Comparison of ENCODE assay signal across 22 cellular contexts in the genomic region with DNA sequence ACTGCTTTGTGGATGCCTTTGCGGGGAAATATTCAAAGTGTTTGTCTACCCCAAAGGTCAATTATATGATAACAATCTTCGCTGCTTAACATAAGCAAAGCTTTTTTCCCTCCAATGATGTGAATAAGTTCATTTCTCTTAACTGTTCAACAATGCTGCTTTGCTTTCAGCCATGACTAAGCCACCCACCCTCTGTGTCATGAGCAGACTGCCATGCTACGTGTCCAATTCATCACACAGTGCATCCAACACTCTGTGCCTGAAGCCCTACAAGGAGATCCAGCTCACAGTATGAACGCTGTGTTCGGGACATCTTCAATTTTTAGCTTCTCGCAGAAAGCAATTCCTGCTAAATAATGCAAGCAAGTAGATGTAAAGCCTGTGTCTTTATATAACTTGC. TPM values are rescaled to one million over a fixed set of nuclear protein-coding genes. Genes with fewer than 3 reads are reported as not detected.
DNase-seq lines count a peak whose midpoint lies in the region; TF ChIP-seq lines count a peak whose summit lies in the region.
"Had no signal": no experiment of that assay in that cellular context is flagged by ENCODE, and none has a peak within 500 bp of the region (broad histone marks: within the 10 kb centered on the region; RNA-seq: fewer than 3 reads in every experiment).

No MANE protein-coding gene starts in this region.

- no peak overlapping the region for H2AFZ ChIP-seq in smooth muscle cell (ENCODE audit: low read depth)

- H4K20me1 ChIP-seq in smooth muscle cell (ENCODE audit: low read depth), result no peaks in the 10 kb centered on the region

- intact Hi-C loops in ascending aorta (cut with DNase I), result no loop called here

- H3K79me2 ChIP-seq in smooth muscle cell (ENCODE audit: low read depth), result no peaks in the 10 kb centered on the region

- H3K27ac ChIP-seq in smooth muscle cell (ENCODE audit: low read depth), result peak overlapping the region; percentile 21
- no peak overlapping the region for H3K27ac ChIP-seq in ascending aorta
- H3K27ac ChIP-seq: heart left ventricle, pancreas, Peyer's patch had no signal

- H3F3A ChIP-seq in smooth muscle cell (ENCODE audit: low read depth), result no peaks in the 10 kb centered on the region

- no peaks in the 10 kb centered on the region for H3K27me3 ChIP-seq in adipocyte (replicated peaks; ENCODE audit: control insufficient read depth, insufficient read depth, low read length)
- H3K27me3 ChIP-seq in smooth muscle cell (ENCODE audit: low read depth), result no peaks in the 10 kb centered on the region
- no peaks in the 10 kb centered on the region for H3K27me3 ChIP-seq in ascending aorta
- H3K27me3 ChIP-seq: pancreas, Peyer's patch had no signal

- 66% methylated on average over 6 of the region's 6 CpGs for WGBS in smooth muscle cell (ENCODE audit: low lambda C conversion rate)

- no peak overlapping the region for H3K4me2 ChIP-seq in smooth muscle cell

- H3K36me3 ChIP-seq in adipocyte (ENCODE audit: control insufficient read depth, insufficient read depth, low read length, severe bottlenecking) (no peaks in the 10 kb centered on the region), smooth muscle cell (ENCODE audit: low read depth) (no peaks in the 10 kb centered on the region), ascending aorta (no peaks in the 10 kb centered on the region)
- H3K36me3 ChIP-seq: heart left ventricle, pancreas, Peyer's patch had no signal

- H3K4me3 ChIP-seq in adipocyte (ENCODE audit: low read length) (no peak overlapping the region), fibroblast of villous mesenchyme (ENCODE audit: low read depth, low read length) (no peak overlapping the region), smooth muscle cell (no peak overlapping the region), ascending aorta (no peak overlapping the region)
- H3K4me3 ChIP-seq: heart left ventricle, pancreas, Peyer's patch had no signal

- H3K9me3 ChIP-seq in adipocyte (ENCODE audit: control insufficient read depth, low read length) (no peaks in the 10 kb centered on the region), smooth muscle cell (replicated peaks; ENCODE audit: low read depth) (no peaks in the 10 kb centered on the region), ascending aorta (no peaks in the 10 kb centered on the region)
- H3K9me3 ChIP-seq: pancreas, Peyer's patch had no signal

- H3K4me1 ChIP-seq in adipocyte (ENCODE audit: control insufficient read depth, insufficient read depth, low read length), result peaks cover 5% of the 10 kb centered on the region
- H3K4me1 ChIP-seq in smooth muscle cell (ENCODE audit: low read depth), result no peaks in the 10 kb centered on the region
- no peaks in the 10 kb centered on the region for H3K4me1 ChIP-seq in ascending aorta
- H3K4me1 ChIP-seq: heart left ventricle, pancreas, Peyer's patch had no signal

- peak overlapping the region; percentile 30 for H3K9ac ChIP-seq in adipocyte (ENCODE audit: low read length)
- no peak overlapping the region for H3K9ac ChIP-seq in smooth muscle cell (ENCODE audit: low read depth)

- TF ChIP-seq CTCF in fibroblast of villous mesenchyme (IDR thresholded peaks at IDR 0.05; ENCODE audit: insufficient read depth, low read depth, low read length), result no peak
- no peak for TF ChIP-seq CTCF in smooth muscle cell (IDR thresholded peaks at IDR 0.05; ENCODE audit: borderline replicate concordance, insufficient read depth, poor library complexity, severe bottlenecking)
- TF ChIP-seq CTCF in ascending aorta (IDR thresholded peaks at IDR 0.05), result no peak

- DNase-seq in ELR (ENCODE audit: low read depth) (peak; percentile 35), adipocyte (ENCODE audit: low read depth) (peak; percentile 45), fibroblast of villous mesenchyme (ENCODE audit: low read depth) (peak; percentile 5), smooth muscle cell (lab: John Stamatoyannopoulos, UW; ENCODE audit: unreplicated experiment) (no peak), cerebellar cortex (ENCODE audit: low spot score) (no peak), SIG-M5 (lab: John Stamatoyannopoulos, UW) (no peak), ascending aorta (ENCODE audit: low spot score in 2 of 2) (no peak)
- DNase-seq: activated CD4-positive, alpha-beta T cell treated with anti-CD3 and anti-CD28 coated beads for 48 hours; activated naive CD4-positive, alpha-beta T cell; aorta; cortex of kidney; GDM1; heart left ventricle; immature natural killer cell; pancreas; Peyer's patch; stimulated activated CD4-positive, alpha-beta T cell treated with anti-CD3 and anti-CD28 coated beads, Interleukin-1b, Interleukin-23, amount 100 ng/mL, for 48 hours had no signal

RNA-seq across cellular contexts. Expression of gene TAS2R40, which starts 5.7 kb away (rescaled TPM):
- total RNA-seq in fibroblast of villous mesenchyme (not detected in 2 replicates), smooth muscle cell (not detected in 2 replicates), ascending aorta (not detected)
- not detected in 2 replicates for polyA plus RNA-seq in smooth muscle cell
- total RNA-seq: aorta, epithelial cell of proximal tubule, heart left ventricle, lower leg skin, pancreas, Peyer's patch, sciatic nerve, urinary bladder had no signal
- polyA plus RNA-seq: aorta, BJ, heart left ventricle, immature natural killer cell, pancreas, urinary bladder had no signal

RNA-seq across cellular contexts. Expression of gene TAS2R39, which starts 32.9 kb away (rescaled TPM):
- total RNA-seq in fibroblast of villous mesenchyme, result not detected in 2 replicates
- not detected in 2 replicates for total RNA-seq in smooth muscle cell
- not detected in 2 replicates for polyA plus RNA-seq in smooth muscle cell
- not detected for total RNA-seq in ascending aorta
- total RNA-seq: aorta, epithelial cell of proximal tubule, heart left ventricle, lower leg skin, pancreas, Peyer's patch, sciatic nerve, urinary bladder had no signal
- polyA plus RNA-seq: aorta, BJ, heart left ventricle, immature natural killer cell, pancreas, urinary bladder had no signal

RNA-seq across cellular contexts. Expression of gene GSTK1, which starts 47.1 kb away (rescaled TPM):
- total RNA-seq in fibroblast of villous mesenchyme (63.1 and 69.1 TPM in 2 replicates), smooth muscle cell (102 and 158 TPM in 2 replicates), ascending aorta (174 TPM)
- polyA plus RNA-seq in smooth muscle cell, result 105 and 136 TPM in 2 replicates

Comparison
In these comparisons a context has a peak if more than half of its experiments do, and no peak if none do; other contexts are left out.
1. DNase-seq: peak in ELR (single experiment), adipocyte (single experiment) and fibroblast of villous mesenchyme (single experiment); none in smooth muscle cell (single experiment), cerebellar cortex (single experiment), SIG-M5 (single experiment) and ascending aorta (0 of 2).